In the genomic region with DNA sequence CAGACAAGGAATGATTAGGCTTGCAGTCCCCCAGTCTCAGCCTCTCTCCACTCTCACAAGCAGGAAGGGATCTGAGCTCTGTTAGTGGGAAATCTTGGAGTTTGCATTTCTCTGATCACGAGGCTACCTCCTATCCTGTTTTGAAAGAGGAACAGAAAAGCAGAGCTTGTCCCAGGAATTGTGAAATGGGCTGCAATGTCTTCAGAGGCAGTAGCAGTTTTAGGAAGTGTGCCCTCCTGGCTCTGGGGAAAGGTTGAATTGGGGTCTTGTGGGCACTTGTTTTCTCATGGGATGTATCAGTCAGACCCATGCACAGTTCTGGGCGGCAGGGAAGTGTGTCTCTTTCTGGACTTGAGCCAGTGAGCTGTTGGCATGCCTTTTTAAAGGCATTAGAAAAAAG, we compare ENCODE assay signal across 12 cellular contexts. TPM values are rescaled to one million over a fixed set of nuclear protein-coding genes. Genes with fewer than 3 reads are reported as not detected.
DNase-seq lines count a peak whose midpoint lies in the region; ATAC-seq and TF ChIP-seq lines count a peak whose summit lies in the region.
"Had no signal": no experiment of that assay in that cellular context is flagged by ENCODE, and none has a peak within 500 bp of the region (broad histone marks: within the 10 kb centered on the region; RNA-seq: fewer than 3 reads in every experiment).

No MANE protein-coding gene starts in this region.

- in situ Hi-C loops in mammary epithelial cell (cut with MboI; ENCODE audit: low sequenced_read_pairs in 2 of 2) = no loop called here

- H3K9me3 ChIP-seq in PC-3 (ENCODE audit: low read length) = no peaks in the 10 kb centered on the region
- no peaks in the 10 kb centered on the region for H3K9me3 ChIP-seq in stomach smooth muscle (ENCODE audit: control insufficient read depth in 2 of 2, low read length in 2 of 2)
- no peaks in the 10 kb centered on the region for H3K9me3 ChIP-seq in mammary epithelial cell (replicated peaks; ENCODE audit: insufficient read depth, low read length)
- H3K9me3 ChIP-seq: HAP-1, Peyer's patch had no signal

- H3K4me2 ChIP-seq in PC-3 (ENCODE audit: low read length) = no peak overlapping the region
- H3K4me2 ChIP-seq in mammary epithelial cell (ENCODE audit: insufficient read depth, low read depth, low read length) = no peak overlapping the region

- H4K20me1 ChIP-seq in PC-3 (ENCODE audit: low read length) (no peaks in the 10 kb centered on the region), mammary epithelial cell (ENCODE audit: insufficient read depth, low read length) (no peaks in the 10 kb centered on the region)

- intact Hi-C loops in PC-3 (cut with micrococcal nuclease) = no loop called here
- intact Hi-C loops in left cardiac atrium (cut with DNase I) = no loop called here
- intact Hi-C loops in mammary epithelial cell (cut with micrococcal nuclease) = no loop called here

- H3K4me1 ChIP-seq in PC-3 (ENCODE audit: insufficient read depth, low read length) = no peaks in the 10 kb centered on the region
- H3K4me1 ChIP-seq in stomach smooth muscle (ENCODE audit: control insufficient read depth, insufficient read depth, low read length) = peaks cover 5% of the 10 kb centered on the region
- no peaks in the 10 kb centered on the region for H3K4me1 ChIP-seq in mammary epithelial cell (ENCODE audit: insufficient read depth, low read length)
- H3K4me1 ChIP-seq: HAP-1, Peyer's patch had no signal

- H3K27ac ChIP-seq in PC-3 (ENCODE audit: low read length) (no peak overlapping the region), stomach smooth muscle (ENCODE audit: low read length) (peak overlapping the region; percentile 49), mammary epithelial cell (ENCODE audit: insufficient read depth, low read depth, low read length) (no peak overlapping the region)
- H3K27ac ChIP-seq: epithelial cell of prostate, Peyer's patch had no signal

- dilution Hi-C loops in mammary epithelial cell (cut with HindIII; ENCODE audit: low sequenced_read_pairs) = no loop called here

- H3K79me2 ChIP-seq in PC-3 (ENCODE audit: low read length) (no peaks in the 10 kb centered on the region), mammary epithelial cell (ENCODE audit: insufficient read depth, low read length) (no peaks in the 10 kb centered on the region)

- no peaks in the 10 kb centered on the region for H3F3A ChIP-seq in PC-3 (ENCODE audit: low read length, unreplicated experiment)

- CTCF ChIA-PET in PC-3 (lab: Charles Lee) = no interaction called here
- CTCF ChIA-PET in mammary epithelial cell (lab: Charles Lee; ENCODE audit: low non-redundant PET) = no interaction called here

- POLR2A ChIA-PET in PC-3 (lab: Charles Lee; ENCODE audit: unreplicated experiment) = no interaction called here

- no peak overlapping the region for H2AFZ ChIP-seq in PC-3 (ENCODE audit: low read length)
- H2AFZ ChIP-seq in mammary epithelial cell (ENCODE audit: low read depth, low read length) = no peak overlapping the region

- WGBS in mammary epithelial cell (ENCODE audit: low coverage, missing lambda C conversion rate) = 33% methylated on average over 2 of the region's 2 CpGs

- BruUV-seq in PC-3 (replicated peaks; lab: Mats Ljungman, UMichigan) (TSS peak; percentile 7), mammary epithelial cell (replicated peaks; lab: Mats Ljungman, UMichigan) (no TSS peak)

- no peak for ATAC-seq in PC-3
- peak; percentile 71 to 76 for ATAC-seq in left cardiac atrium
- ATAC-seq in GM19324 (IDR thresholded peaks at IDR 0.05; ENCODE audit: low FRiP score, unreplicated experiment) = no peak

- H3K4me3 ChIP-seq in PC-3 (ENCODE audit: low read length) = no peak overlapping the region
- no peak overlapping the region for H3K4me3 ChIP-seq in stomach smooth muscle (ENCODE audit: low read length in 2 of 2)
- no peak overlapping the region for H3K4me3 ChIP-seq in mammary epithelial cell (replicated peaks in 1 of 3; ENCODE audit: insufficient read depth in 1 of 3, low read depth in 2 of 3, low read length in 3 of 3)
- H3K4me3 ChIP-seq: HAP-1, Peyer's patch had no signal

- TF ChIP-seq CTCF in PC-3 (conservative IDR thresholded peaks at IDR 0.05; ENCODE audit: low read depth, low read length) (no peak), mammary epithelial cell (conservative IDR thresholded peaks at IDR 0.05 in 1 of 2, IDR thresholded peaks at IDR 0.05 in 1 of 2; ENCODE audit: extremely low read depth in 1 of 2, insufficient read depth in 1 of 2, low read depth in 1 of 2, low read length in 2 of 2) (no peak)

- no peaks in the 10 kb centered on the region for H3K9me2 ChIP-seq in PC-3 (replicated peaks; ENCODE audit: low read length)

- DNase-seq in PC-3 (no peak), left cardiac atrium (no peak), NCI-H1417 (lab: John Stamatoyannopoulos, UW) (no peak), mammary epithelial cell (no peak)
- DNase-seq: activated CD4-positive, CD25-positive, alpha-beta regulatory T cell; DMS79 treated with DMSO at 0.1 percent for 48 hours; NCI-H1436 treated with DMSO at 0.1 percent for 48 hours; Peyer's patch had no signal

- no peak overlapping the region for H3K9ac ChIP-seq in PC-3 (ENCODE audit: low read length)
- H3K9ac ChIP-seq in stomach smooth muscle (ENCODE audit: low read length in 2 of 2) = peak overlapping the region in 1 of 2 donors; percentile 21
- H3K9ac ChIP-seq in mammary epithelial cell (ENCODE audit: insufficient read depth, low read length) = no peak overlapping the region

- H3K27me3 ChIP-seq in PC-3 (ENCODE audit: low read length) = no peaks in the 10 kb centered on the region
- H3K27me3 ChIP-seq in stomach smooth muscle (ENCODE audit: control insufficient read depth in 1 of 2, insufficient read depth in 2 of 2, low read length in 2 of 2) = no peaks in the 10 kb centered on the region
- H3K27me3 ChIP-seq in mammary epithelial cell (ENCODE audit: insufficient read depth, low read length) = no peaks in the 10 kb centered on the region
- H3K27me3 ChIP-seq: Peyer's patch had no signal

- H3K36me3 ChIP-seq in PC-3 (ENCODE audit: low read depth, low read length) (peaks cover 71% of the 10 kb centered on the region), stomach smooth muscle (ENCODE audit: control insufficient read depth in 2 of 2, insufficient read depth in 2 of 2, low read length in 2 of 2) (peaks cover 50 to 58% of the 10 kb centered on the region in 2 donors), mammary epithelial cell (ENCODE audit: insufficient read depth, low read length) (peaks cover 43% of the 10 kb centered on the region)

RNA-seq across cellular contexts. Expression of gene NUP85, which starts 22.8 kb away (rescaled TPM):
- total RNA-seq in PC-3 (2014; rRNA removed) (91.5 and 95.6 TPM in 2 replicates), left cardiac atrium (10 to 100 TPM; 28.6 to 37.9 TPM), mammary epithelial cell (10 to 100 TPM; 28.2 to 60.8 TPM)
- polyA plus RNA-seq in mammary epithelial cell = 75.8 TPM
- polyA minus RNA-seq in mammary epithelial cell = 144 TPM

RNA-seq across cellular contexts. Expression of gene GGA3, which starts 33.1 kb away (rescaled TPM):
- total RNA-seq in PC-3 (2014; rRNA removed) = 38.8 and 40.1 TPM in 2 replicates
- total RNA-seq in left cardiac atrium = 10 to 100 TPM; 23.0 to 24.5 TPM
- total RNA-seq in mammary epithelial cell = 10 to 100 TPM in 1 of 2 donors, 1 to 10 TPM in 1; 9.7 to 30.9 TPM
- 20.2 TPM for polyA plus RNA-seq in mammary epithelial cell
- polyA minus RNA-seq in mammary epithelial cell = 21.6 TPM

RNA-seq across cellular contexts. Expression of gene MRPS7, which starts 33.4 kb away (rescaled TPM):
- total RNA-seq in PC-3 (2014; rRNA removed) (112 and 144 TPM in 2 replicates), left cardiac atrium (100 to 1,000 TPM in 1 of 2 donors, 10 to 100 TPM in 1; 85.4 to 103 TPM), mammary epithelial cell (10 to 100 TPM; 36.0 to 55.5 TPM)
- polyA plus RNA-seq in mammary epithelial cell = 77.7 TPM
- polyA minus RNA-seq in mammary epithelial cell = 122 TPM

RNA-seq across cellular contexts. Expression of gene MIF4GD, which starts 42.7 kb away (rescaled TPM):
- total RNA-seq in PC-3 (2014; rRNA removed) (30.8 and 42.3 TPM in 2 replicates), left cardiac atrium (10 to 100 TPM; 13.8 to 17.7 TPM), mammary epithelial cell (10 to 100 TPM in 1 of 2 donors, 1 to 10 TPM in 1; 9.7 to 14.6 TPM)
- polyA plus RNA-seq in mammary epithelial cell = 21.0 TPM
- 10.6 TPM for polyA minus RNA-seq in mammary epithelial cell

RNA-seq across cellular contexts. Expression of gene SUMO2, which starts 45.5 kb away (rescaled TPM):
- 244 and 282 TPM in 2 replicates for total RNA-seq in PC-3 (2014; rRNA removed)
- total RNA-seq in left cardiac atrium = 100 to 1,000 TPM; 231 to 246 TPM
- total RNA-seq in mammary epithelial cell = 100 to 1,000 TPM in 1 of 2 donors, 10 to 100 TPM in 1; 49.7 to 279 TPM
- polyA plus RNA-seq in mammary epithelial cell = 71.8 TPM
- 141 TPM for polyA minus RNA-seq in mammary epithelial cell

Comparison
In these comparisons a context has a peak if more than half of its experiments do, and no peak if none do; other contexts are left out.
1. ATAC-seq: peak in left cardiac atrium (2 of 2); none in PC-3 (single experiment) and GM19324 (single experiment).